ENCODE assay signal across 1 cellular context in the genomic region with DNA sequence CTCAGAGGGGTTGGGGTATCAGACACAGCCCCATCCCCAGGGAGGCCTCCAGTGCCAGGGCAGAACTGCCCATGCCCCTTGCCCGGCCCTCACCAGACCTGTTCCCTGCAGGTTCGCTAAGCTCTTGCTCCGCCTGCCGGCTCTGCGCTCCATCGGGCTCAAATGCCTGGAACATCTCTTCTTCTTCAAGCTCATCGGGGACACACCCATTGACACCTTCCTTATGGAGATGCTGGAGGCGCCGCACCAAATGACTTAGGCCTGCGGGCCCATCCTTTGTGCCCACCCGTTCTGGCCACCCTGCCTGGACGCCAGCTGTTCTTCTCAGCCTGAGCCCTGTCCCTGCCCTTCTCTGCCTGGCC.
TF ChIP-seq lines count a peak whose summit lies in the region.

No MANE protein-coding gene starts in this region.

TF ChIP-seq in IMR-90, 13 proteins besides CTCF, POLR2A, EP300 and RAD21 (continued from another document):
- TF ChIP-seq, protein P1, sequence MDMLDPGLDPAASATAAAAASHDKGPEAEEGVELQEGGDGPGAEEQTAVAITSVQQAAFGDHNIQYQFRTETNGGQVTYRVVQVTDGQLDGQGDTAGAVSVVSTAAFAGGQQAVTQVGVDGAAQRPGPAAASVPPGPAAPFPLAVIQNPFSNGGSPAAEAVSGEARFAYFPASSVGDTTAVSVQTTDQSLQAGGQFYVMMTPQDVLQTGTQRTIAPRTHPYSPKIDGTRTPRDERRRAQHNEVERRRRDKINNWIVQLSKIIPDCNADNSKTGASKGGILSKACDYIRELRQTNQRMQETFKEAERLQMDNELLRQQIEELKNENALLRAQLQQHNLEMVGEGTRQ (IDR thresholded peaks at IDR 0.05; ENCODE audit: low read depth, low read length), result no peak
- TF ChIP-seq RCOR1 (IDR thresholded peaks at IDR 0.05; ENCODE audit: insufficient replicate concordance, low read length) (no peak), SMC3 (IDR thresholded peaks at IDR 0.05; ENCODE audit: low read depth, low read length) (no peak)
TF ChIP-seq in IMR-90: peak in this region for 0.
